8 cellular contexts compared by ENCODE assay signal in genomic region chr18:76499596-76500340, GRCh38. TPM values are rescaled to one million over a fixed set of nuclear protein-coding genes. Genes with fewer than 3 reads are reported as not detected.
A peak's percentile ranks its signal among the peaks of the same experiment; 100 is the strongest.
DNase-seq lines count a peak whose midpoint lies in the region; ATAC-seq and TF ChIP-seq lines count a peak whose summit lies in the region.

No MANE protein-coding gene starts in this region.

- H3K27ac ChIP-seq in breast epithelium (no peak overlapping the region), left ventricle myocardium inferior (replicated peaks) (no peak overlapping the region)

- H3K36me3 Mint-ChIP-seq in naive B cell = no peaks in the 10 kb centered on the region

- peak overlapping the region; percentile 67 to 95 (median 90) for H3K27ac Mint-ChIP-seq in naive B cell

- H3K4me3 ChIP-seq in breast epithelium = no peak overlapping the region
- H3K4me3 ChIP-seq in left ventricle myocardium inferior = no peak overlapping the region

- intact Hi-C loops in breast epithelium (cut with DNase I; ENCODE audit: low total_unique reads) = no loop called here
- intact Hi-C loops in left ventricle myocardium inferior (cut with micrococcal nuclease) = no loop called here

- H3K27me3 Mint-ChIP-seq in naive B cell = peaks cover 0 to 6% (median under 1%) of the 10 kb centered on the region in 3 donors

- peaks cover 20 to 42% (median 36%) of the 10 kb centered on the region in 3 donors for H3K4me1 Mint-ChIP-seq in naive B cell

- H3K27me3 ChIP-seq in breast epithelium = no peaks in the 10 kb centered on the region
- no peaks in the 10 kb centered on the region for H3K27me3 ChIP-seq in left ventricle myocardium inferior (ENCODE audit: low read depth)

- TF ChIP-seq POLR2A in breast epithelium (IDR thresholded peaks at IDR 0.05) = no peak

- H3K9me3 ChIP-seq in breast epithelium = no peaks in the 10 kb centered on the region
- no peaks in the 10 kb centered on the region for H3K9me3 ChIP-seq in left ventricle myocardium inferior (replicated peaks)

- DNase-seq in naive B cell (peak; percentile 82), breast epithelium (ENCODE audit: low spot score in 2 of 2) (no peak), A172 (ENCODE audit: low spot score) (no peak), left ventricle myocardium inferior (no peak), HEK293T (ENCODE audit: extremely low spot score) (no peak)

- POLR2A ChIA-PET in HEK293T (lab: Yijun Ruan, JAX) = no interaction called here

- no peaks in the 10 kb centered on the region for H3K36me3 ChIP-seq in breast epithelium
- no peaks in the 10 kb centered on the region for H3K36me3 ChIP-seq in left ventricle myocardium inferior

- no peaks in the 10 kb centered on the region for H3K4me1 ChIP-seq in breast epithelium
- H3K4me1 ChIP-seq in left ventricle myocardium inferior = peaks cover 11% of the 10 kb centered on the region

- ATAC-seq in GM18861 (IDR thresholded peaks at IDR 0.05; ENCODE audit: unreplicated experiment) = peak; percentile 95
- peak; percentile 90 for ATAC-seq in HG02588 (IDR thresholded peaks at IDR 0.05; ENCODE audit: unreplicated experiment)
- ATAC-seq in HG03571 (IDR thresholded peaks at IDR 0.05; ENCODE audit: unreplicated experiment) = peak; percentile 97
- ATAC-seq in naive B cell (ENCODE audit: low read depth in 2 of 2) = peak; percentile 87 to 90

- peak overlapping the region; percentile 17 to 88 (median 66) for H3K4me3 Mint-ChIP-seq in naive B cell

- peaks cover 0 to 5% (median 2%) of the 10 kb centered on the region in 7 donors for H3K9me3 Mint-ChIP-seq in naive B cell

- CTCF ChIA-PET in HEK293T (lab: Yijun Ruan, JAX) = no interaction called here

- TF ChIP-seq CTCF in breast epithelium (IDR thresholded peaks at IDR 0.05) = no peak
- no peak for TF ChIP-seq CTCF in left ventricle myocardium inferior (IDR thresholded peaks at IDR 0.05; ENCODE audit: borderline replicate concordance)

TF ChIP-seq in HEK293T, 16 proteins besides CTCF, POLR2A, EP300 and RAD21:
- no peak for TF ChIP-seq SP1 (IDR thresholded peaks at IDR 0.05)
- TF ChIP-seq SUZ12 (IDR thresholded peaks at IDR 0.05) = no peak
- no peak for TF ChIP-seq NFRKB (IDR thresholded peaks at IDR 0.05)
- TF ChIP-seq HDGF (IDR thresholded peaks at IDR 0.05; ENCODE audit: borderline replicate concordance) = no peak
- no peak for TF ChIP-seq LEF1 (IDR thresholded peaks at IDR 0.05; ENCODE audit: borderline replicate concordance)
- TF ChIP-seq FOXK2 (IDR thresholded peaks at IDR 0.05) = no peak
- no peak for TF ChIP-seq PKNOX1 (IDR thresholded peaks at IDR 0.05)
- no peak for TF ChIP-seq ELF4 (IDR thresholded peaks at IDR 0.05)

RNA-seq across cellular contexts. Expression of gene ZNF516, which starts 4.7 kb away (rescaled TPM):
- polyA plus RNA-seq in naive B cell (ENCODE audit: low read depth in 6 of 6) = 1 to 10 TPM; 1.7 to 7.5 (median 4.8) TPM
- 10 to 100 TPM; 12.0 to 33.4 (median 24.0) TPM for total RNA-seq in breast epithelium
- 2.1 and 4.8 TPM in 2 replicates for total RNA-seq in A172 (2014; rRNA removed; shearing (Covaris generic))
- total RNA-seq in left ventricle myocardium inferior = 11.5 TPM
